Comparison of ENCODE assay signal across 19 cellular contexts in genomic region chr2:235954888-235955480, GRCh38.
DNase-seq lines count a peak whose midpoint lies in the region; ATAC-seq and TF ChIP-seq lines count a peak whose summit lies in the region.
"Had no signal": no experiment of that assay in that cellular context is flagged by ENCODE, and none has a peak within 500 bp of the region (broad histone marks: within the 10 kb centered on the region; RNA-seq: fewer than 3 reads in every experiment).

No MANE protein-coding gene starts in this region.

- in situ Hi-C loops in ACHN (cut with HindIII; ENCODE audit: low pct_ligation_motif_present, low pct_unique_long_range_greater_than_20kb, low sequenced_read_pairs) = no loop called here

- H3K36me3 ChIP-seq in osteoblast (ENCODE audit: insufficient read depth, low read length) = no peaks in the 10 kb centered on the region
- H3K36me3 ChIP-seq: HAP-1 had no signal

- peaks cover 4% of the 10 kb centered on the region for H3K27me3 Mint-ChIP-seq in activated naive CD4-positive, alpha-beta T cell treated with anti-CD3 and anti-CD28 coated beads, Interleukin-2, amount 50 U/mL, for 24 hours
- peaks cover 24% of the 10 kb centered on the region for H3K27me3 Mint-ChIP-seq in activated naive CD4-positive, alpha-beta T cell treated with anti-CD3 and anti-CD28 coated beads for 36 hours (ENCODE audit: low read depth)
- peaks cover 0 to 3% (median 2%) of the 10 kb centered on the region in 3 donors for H3K27me3 Mint-ChIP-seq in immature natural killer cell (ENCODE audit: low read depth in 3 of 3)

- no peak for DNase-seq in activated naive CD4-positive, alpha-beta T cell treated with anti-CD3 and anti-CD28 coated beads for 36 hours
- DNase-seq in immature natural killer cell (peak; percentile 28 to 51 (median 35)), osteoblast (ENCODE audit: insufficient read length, low spot score, missing footprints) (peak; percentile 9), ACHN (no peak), NCI-H1930 (lab: John Stamatoyannopoulos, UW) (no peak)
- DNase-seq: 8988T; Caco-2; CD8-positive, alpha-beta T cell; DND-41; GDM1; GOT3; HFFc6 had no signal

- H3K27me3 ChIP-seq in osteoblast (ENCODE audit: insufficient read depth, low read length) = no peaks in the 10 kb centered on the region

- H3K9me3 Mint-ChIP-seq in activated naive CD4-positive, alpha-beta T cell treated with anti-CD3 and anti-CD28 coated beads, Interleukin-2, amount 50 U/mL, for 24 hours = no peaks in the 10 kb centered on the region
- no peaks in the 10 kb centered on the region for H3K9me3 Mint-ChIP-seq in activated naive CD4-positive, alpha-beta T cell treated with anti-CD3 and anti-CD28 coated beads for 36 hours
- H3K9me3 Mint-ChIP-seq in immature natural killer cell = no peaks in the 10 kb centered on the region
- H3K9me3 Mint-ChIP-seq: CD14-positive monocyte; CD8-positive, alpha-beta T cell; HFFc6 had no signal

- no peaks in the 10 kb centered on the region for H3K9me3 ChIP-seq in osteoblast (ENCODE audit: low read depth, low read length)
- H3K9me3 ChIP-seq: Caco-2, HAP-1 had no signal

- no peak overlapping the region for H2AFZ ChIP-seq in osteoblast (ENCODE audit: low read length)

- no peak overlapping the region for H3K4me3 ChIP-seq in osteoblast (ENCODE audit: insufficient read depth, low read length)
- H3K4me3 ChIP-seq: HAP-1, K562 had no signal

- H3K79me2 ChIP-seq in osteoblast (ENCODE audit: insufficient read depth, low read length) = no peaks in the 10 kb centered on the region

- no peak overlapping the region for H3K4me2 ChIP-seq in osteoblast (ENCODE audit: insufficient read depth, low read length)

- no peaks in the 10 kb centered on the region for H3K4me1 ChIP-seq in osteoblast (ENCODE audit: insufficient read depth, low read length)
- H3K4me1 ChIP-seq: Caco-2, HAP-1 had no signal

- CTCF ChIA-PET in activated naive CD4-positive, alpha-beta T cell treated with anti-CD3 and anti-CD28 coated beads for 36 hours (lab: Charles Lee) = interaction anchor here (1.0 kb wide), 1 partner anchor 32 kb away, joined by 4 read pairs; no protein-coding TSS in a partner anchor

- TF ChIP-seq CTCF in osteoblast (IDR thresholded peaks at IDR 0.05; ENCODE audit: extremely low read depth, low read depth, low read length) = no peak

- intact Hi-C loops in activated naive CD4-positive, alpha-beta T cell treated with anti-CD3 and anti-CD28 coated beads for 36 hours (cut with micrococcal nuclease) = no loop called here

- H3K27ac Mint-ChIP-seq in activated naive CD4-positive, alpha-beta T cell treated with anti-CD3 and anti-CD28 coated beads, Interleukin-2, amount 50 U/mL, for 24 hours = peak overlapping the region; percentile 8
- no peak overlapping the region for H3K27ac Mint-ChIP-seq in activated naive CD4-positive, alpha-beta T cell treated with anti-CD3 and anti-CD28 coated beads for 36 hours
- H3K27ac Mint-ChIP-seq in immature natural killer cell = no peak overlapping the region
- H3K27ac Mint-ChIP-seq: B cell; CD14-positive monocyte; CD8-positive, alpha-beta T cell; HFFc6 had no signal

- H3K4me1 Mint-ChIP-seq in activated naive CD4-positive, alpha-beta T cell treated with anti-CD3 and anti-CD28 coated beads, Interleukin-2, amount 50 U/mL, for 24 hours = peaks cover 9% of the 10 kb centered on the region
- H3K4me1 Mint-ChIP-seq in activated naive CD4-positive, alpha-beta T cell treated with anti-CD3 and anti-CD28 coated beads for 36 hours (ENCODE audit: low read depth) = peaks cover 11% of the 10 kb centered on the region
- H3K4me1 Mint-ChIP-seq in immature natural killer cell = peaks cover 38 to 40% of the 10 kb centered on the region in 2 donors
- H3K4me1 Mint-ChIP-seq: B cell, CD14-positive monocyte had no signal

- H3K27ac ChIP-seq in osteoblast (ENCODE audit: low read depth, low read length) = no peak overlapping the region
- H3K27ac ChIP-seq: HL-60 had no signal

- no peaks in the 10 kb centered on the region for H3K36me3 Mint-ChIP-seq in activated naive CD4-positive, alpha-beta T cell treated with anti-CD3 and anti-CD28 coated beads, Interleukin-2, amount 50 U/mL, for 24 hours
- no peaks in the 10 kb centered on the region for H3K36me3 Mint-ChIP-seq in activated naive CD4-positive, alpha-beta T cell treated with anti-CD3 and anti-CD28 coated beads for 36 hours (ENCODE audit: low read depth)
- H3K36me3 Mint-ChIP-seq in immature natural killer cell = peaks cover 0 to 3% (median 0%) of the 10 kb centered on the region in 3 donors
- H3K36me3 Mint-ChIP-seq: CD14-positive monocyte; CD8-positive, alpha-beta T cell had no signal

- H3K4me3 Mint-ChIP-seq in activated naive CD4-positive, alpha-beta T cell treated with anti-CD3 and anti-CD28 coated beads, Interleukin-2, amount 50 U/mL, for 24 hours = no peak overlapping the region
- no peak overlapping the region for H3K4me3 Mint-ChIP-seq in activated naive CD4-positive, alpha-beta T cell treated with anti-CD3 and anti-CD28 coated beads for 36 hours
- H3K4me3 Mint-ChIP-seq in immature natural killer cell = peak overlapping the region; percentile 24 to 76 (median 59)
- H3K4me3 Mint-ChIP-seq: B cell; CD14-positive monocyte; CD8-positive, alpha-beta T cell; HFFc6 had no signal

- no peaks in the 10 kb centered on the region for H4K20me1 ChIP-seq in osteoblast (ENCODE audit: insufficient read depth, low read length)

- no peak for ATAC-seq in HG03460 (IDR thresholded peaks at IDR 0.05; ENCODE audit: unreplicated experiment)
- ATAC-seq: CD8-positive, alpha-beta T cell; K562 had no signal

Comparison
In these comparisons a context has a peak if more than half of its experiments do, and no peak if none do; other contexts are left out.
1. H3K4me3 Mint-ChIP-seq: peak in immature natural killer cell (5 of 5); none in activated naive CD4-positive, alpha-beta T cell treated with anti-CD3 and anti-CD28 coated beads, Interleukin-2, amount 50 U/mL, for 24 hours (single experiment) and activated naive CD4-positive, alpha-beta T cell treated with anti-CD3 and anti-CD28 coated beads for 36 hours (single experiment).
2. DNase-seq: peak in immature natural killer cell (3 of 3) and osteoblast (single experiment); none in activated naive CD4-positive, alpha-beta T cell treated with anti-CD3 and anti-CD28 coated beads for 36 hours (single experiment), ACHN (single experiment) and NCI-H1930 (0 of 2).